Comparison of ENCODE assay signal across 25 cellular contexts in genomic region chr2:175008009-175008408, GRCh38.
"Had no signal": no experiment of that assay in that cellular context is flagged by ENCODE, and none has a peak within 500 bp of the region (broad histone marks: within the 10 kb centered on the region; RNA-seq: fewer than 3 reads in every experiment).

No MANE protein-coding gene starts in this region.

- H3K4me3 ChIP-seq: lower lobe of right lung, mucosa of descending colon, pancreas, psoas muscle, right atrium auricular region, spleen, upper lobe of left lung had no signal

- H3K36me3 ChIP-seq: brain microvascular endothelial cell, lower lobe of right lung, neutrophil, pancreas, right atrium auricular region, spleen, thoracic aorta, upper lobe of left lung had no signal

- H3K9me3 Mint-ChIP-seq: activated naive CD4-positive, alpha-beta T cell treated with anti-CD3 and anti-CD28 coated beads, Interleukin-2, amount 50 U/mL, for 24 hours; dendritic cell treated with granulocyte-macrophage colony-stimulating factor and Interleukin-4, amounts not matched to agents 40 ng/mL and 50 ng/mL, for 4 days; T-helper 2 cell treated with Interferon-gamma antibody and Interleukin-4, amounts not matched to agents 5 μg/mL and 100 μg/mL, for 36 hours had no signal

- H3K4me1 ChIP-seq: lower lobe of right lung, pancreas, psoas muscle, right atrium auricular region had no signal

- H3K36me3 Mint-ChIP-seq: activated naive CD4-positive, alpha-beta T cell treated with anti-CD3 and anti-CD28 coated beads, Interleukin-2, amount 50 U/mL, for 24 hours had no signal

- DNase-seq: activated gamma-delta T cell treated with Interleukin-2 at 50 U/mL for 16 hours; activated T-cell treated with anti-CD3 and anti-CD28 coated beads, Interleukin-2, amount 50 U/mL, for 1 hour; anterior cingulate cortex; brain microvascular endothelial cell; caudate nucleus; effector CD8-positive, alpha-beta T cell; erythroblast; head of caudate nucleus; islet precursor cell; lower lobe of right lung; mesendoderm; mucosa of descending colon; pancreas; psoas muscle; spleen; stimulated activated CD4-positive, alpha-beta T cell treated with anti-CD3 and anti-CD28 coated beads, Interleukin-4, amount 100 ng/mL, for 1 hour; stimulated activated naive CD4-positive, alpha-beta T cell treated with Interleukin-2 at 50 U/mL for 16 hours; upper lobe of left lung; WERI-Rb-1 had no signal

- ATAC-seq: lower lobe of right lung, mucosa of descending colon, pancreas, psoas muscle had no signal

- H3K27ac Mint-ChIP-seq: activated naive CD4-positive, alpha-beta T cell treated with anti-CD3 and anti-CD28 coated beads, Interleukin-2, amount 50 U/mL, for 24 hours; dendritic cell treated with granulocyte-macrophage colony-stimulating factor and Interleukin-4, amounts not matched to agents 40 ng/mL and 50 ng/mL, for 4 days; T-helper 2 cell treated with Interferon-gamma antibody and Interleukin-4, amounts not matched to agents 5 μg/mL and 100 μg/mL, for 36 hours had no signal

- H3K27me3 ChIP-seq: brain microvascular endothelial cell, right atrium auricular region had no signal

- H3K4me3 Mint-ChIP-seq: activated naive CD4-positive, alpha-beta T cell treated with anti-CD3 and anti-CD28 coated beads, Interleukin-2, amount 50 U/mL, for 24 hours; dendritic cell treated with granulocyte-macrophage colony-stimulating factor and Interleukin-4, amounts not matched to agents 40 ng/mL and 50 ng/mL, for 4 days; T-helper 2 cell treated with Interferon-gamma antibody and Interleukin-4, amounts not matched to agents 5 μg/mL and 100 μg/mL, for 36 hours had no signal

- H3K9me3 ChIP-seq: lower lobe of right lung, mucosa of descending colon, neutrophil, pancreas, psoas muscle, right atrium auricular region, spleen, thoracic aorta, upper lobe of left lung had no signal

- H3K27ac ChIP-seq: brain microvascular endothelial cell, lower lobe of right lung, neutrophil, pancreas, psoas muscle, right atrium auricular region, spleen, WERI-Rb-1 had no signal
